Comparison of ENCODE assay signal across 1 cellular context in the genomic region with DNA sequence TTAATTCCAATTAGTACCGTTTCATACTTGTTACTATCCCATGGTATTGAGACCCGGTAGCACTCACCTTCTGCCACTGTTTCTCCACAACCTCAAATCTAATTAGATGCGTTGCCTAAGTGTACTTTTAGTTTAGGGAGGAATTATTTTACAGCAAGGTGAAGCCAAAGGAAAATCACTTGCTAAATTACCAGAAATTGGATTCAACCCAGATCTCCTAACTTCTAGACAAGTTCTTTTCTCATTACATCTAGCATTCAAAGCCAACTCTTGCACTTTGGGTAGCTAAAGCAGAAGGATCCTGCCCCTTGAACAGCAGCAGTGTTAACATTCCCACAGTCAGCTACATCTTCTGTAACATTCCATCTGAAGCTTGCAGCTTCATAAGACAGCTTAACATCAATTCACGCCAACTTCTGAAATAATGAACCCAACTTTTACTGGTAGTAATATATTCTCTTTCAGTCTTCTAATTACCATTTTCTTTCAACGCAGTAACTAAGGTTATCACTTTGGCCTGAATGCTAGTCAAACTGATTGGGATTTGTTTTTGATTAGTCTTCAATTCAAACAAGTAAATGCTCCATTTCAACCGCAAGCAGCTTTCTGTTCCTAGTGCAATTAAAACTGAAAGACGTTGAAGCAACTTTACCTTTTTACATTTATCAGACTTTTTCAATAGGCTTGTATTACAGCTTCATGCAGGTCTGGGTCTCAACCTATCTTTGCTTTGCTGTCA.
TF ChIP-seq lines count a peak whose summit lies in the region.

No MANE protein-coding gene starts in this region.

TF ChIP-seq in SK-N-SH, 30 proteins besides CTCF, POLR2A, EP300 and RAD21 (continued from another document):
- TF ChIP-seq IRF3 (IDR thresholded peaks at IDR 0.05; ENCODE audit: low read depth, low read length) (no peak), NRF1 (IDR thresholded peaks at IDR 0.05; ENCODE audit: low read depth, low read length) (no peak), EZH2phosphoT487 (IDR thresholded peaks at IDR 0.05; ENCODE audit: borderline replicate concordance, low read depth) (no peak), PBX3 (IDR thresholded peaks at IDR 0.05) (no peak), FOXJ3 (CRISPR knock-in tag; IDR thresholded peaks at IDR 0.05) (no peak), FOXM1 (IDR thresholded peaks at IDR 0.05; ENCODE audit: low read depth) (no peak), SIN3A (IDR thresholded peaks at IDR 0.05; ENCODE audit: borderline replicate concordance, low read depth, low read length) (no peak), MEF2A (IDR thresholded peaks at IDR 0.05; ENCODE audit: borderline replicate concordance, low read depth) (no peak)
- TF ChIP-seq, protein P1, sequence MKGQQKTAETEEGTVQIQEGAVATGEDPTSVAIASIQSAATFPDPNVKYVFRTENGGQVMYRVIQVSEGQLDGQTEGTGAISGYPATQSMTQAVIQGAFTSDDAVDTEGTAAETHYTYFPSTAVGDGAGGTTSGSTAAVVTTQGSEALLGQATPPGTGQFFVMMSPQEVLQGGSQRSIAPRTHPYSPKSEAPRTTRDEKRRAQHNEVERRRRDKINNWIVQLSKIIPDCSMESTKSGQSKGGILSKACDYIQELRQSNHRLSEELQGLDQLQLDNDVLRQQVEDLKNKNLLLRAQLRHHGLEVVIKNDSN (IDR thresholded peaks at IDR 0.05; ENCODE audit: borderline replicate concordance, low read depth) = no peak
